ENCODE assay signal across 8 cellular contexts in the genomic region with DNA sequence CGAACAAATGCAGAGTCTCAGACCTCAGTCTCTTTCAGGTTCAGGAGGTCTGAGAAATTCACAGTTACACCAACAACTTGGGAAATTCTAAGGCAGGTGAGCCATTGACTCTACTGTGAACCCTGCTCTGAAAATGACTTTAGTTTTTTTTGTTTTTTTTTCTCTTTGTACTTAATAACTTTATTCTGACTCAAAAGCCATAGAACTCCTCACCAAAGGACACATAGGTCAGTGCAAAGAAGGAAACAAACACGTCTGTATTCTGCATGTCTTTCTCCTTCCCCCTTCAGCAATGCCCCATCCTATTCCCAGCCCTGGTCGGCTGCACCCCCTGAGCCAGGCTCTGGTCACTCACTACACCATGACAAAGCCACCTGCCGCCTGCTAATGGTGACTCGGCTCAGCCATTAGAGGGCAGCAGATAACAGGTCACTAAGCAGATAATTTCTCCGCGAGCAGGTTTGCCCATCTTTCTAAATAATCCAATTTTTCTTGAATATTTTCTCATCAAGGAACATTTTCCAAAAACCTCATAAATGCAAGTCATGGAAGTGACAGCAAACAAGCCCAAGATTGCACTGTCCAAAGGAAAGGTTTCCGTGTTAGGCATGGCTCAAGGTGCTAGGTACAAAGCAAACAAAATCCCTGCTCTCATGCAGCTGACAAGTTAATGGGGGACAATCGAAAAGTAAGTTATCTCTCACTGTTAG. TPM values are rescaled to one million over a fixed set of nuclear protein-coding genes. Genes with fewer than 3 reads are reported as not detected.
A peak's percentile ranks its signal among the peaks of the same experiment; 100 is the strongest.
DNase-seq lines count a peak whose midpoint lies in the region; ATAC-seq, FAIRE-seq and TF ChIP-seq lines count a peak whose summit lies in the region.

No MANE protein-coding gene starts in this region.

- DNase-seq in D721Med (ENCODE audit: insufficient read length, low spot score) (peak; percentile 28), NCI-H226 (peak; percentile 23), Right ventricle myocardium superior (peak; percentile 59), pons (ENCODE audit: low spot score) (peak; percentile 65), middle frontal gyrus (ENCODE audit: extremely low spot score, low spot score) (no peak)
- DNase-seq in activated T-cell treated with anti-CD3 and anti-CD28 coated beads, Interleukin-2, amount 50 U/mL, for 4 hours, result no peak

- H3K9me3 Mint-ChIP-seq in activated T-cell treated with anti-CD3 and anti-CD28 coated beads, Interleukin-2, amount 50 U/mL, for 4 hours, result no peaks in the 10 kb centered on the region

- peaks cover 16% of the 10 kb centered on the region for H3K27me3 Mint-ChIP-seq in activated T-cell treated with anti-CD3 and anti-CD28 coated beads, Interleukin-2, amount 50 U/mL, for 4 hours (ENCODE audit: low read depth)

- H3K36me3 Mint-ChIP-seq in activated T-cell treated with anti-CD3 and anti-CD28 coated beads, Interleukin-2, amount 50 U/mL, for 4 hours (ENCODE audit: insufficient read depth), result no peaks in the 10 kb centered on the region

- peak; percentile 94 for TF ChIP-seq CTCF in D721Med (IDR thresholded peaks at IDR 0.05; ENCODE audit: insufficient read depth, missing control alignments)

- no peak overlapping the region for H3K4me3 Mint-ChIP-seq in activated T-cell treated with anti-CD3 and anti-CD28 coated beads, Interleukin-2, amount 50 U/mL, for 4 hours

- ATAC-seq in GM19025 (IDR thresholded peaks at IDR 0.05; ENCODE audit: low read depth, unreplicated experiment) (peak; percentile 69), HG03108 (IDR thresholded peaks at IDR 0.05; ENCODE audit: unreplicated experiment) (peak; percentile 66), Right ventricle myocardium superior (ENCODE audit: poor library complexity) (peak; percentile 88)
- peak; percentile 58 to 62 for ATAC-seq in activated T-cell treated with anti-CD3 and anti-CD28 coated beads, Interleukin-2, amount 50 U/mL, for 4 hours

- peaks cover 11% of the 10 kb centered on the region for H3K4me1 Mint-ChIP-seq in activated T-cell treated with anti-CD3 and anti-CD28 coated beads, Interleukin-2, amount 50 U/mL, for 4 hours (ENCODE audit: low read depth)

- intact Hi-C loops in Right ventricle myocardium superior (cut with DNase I), result loop anchor here (5.0 kb wide), 2 partner anchors 205 to 260 kb away; no protein-coding TSS in a partner anchor

- FAIRE-seq in D721Med (lab: Jason Lieb, UNC), result no peak

RNA-seq across cellular contexts. Expression of a gene that starts 37.7 kb away (rescaled TPM):
- 1 to 10 TPM in 2 of 3 donors, under 1 TPM in 1; 0.92 to 1.3 (median 1.0) TPM for total RNA-seq in activated T-cell treated with anti-CD3 and anti-CD28 coated beads, Interleukin-2, amount 50 U/mL, for 4 hours
- total RNA-seq in Right ventricle myocardium superior, result not detected

Comparison
In these comparisons a context has a peak if more than half of its experiments do, and no peak if none do; other contexts are left out.
1. DNase-seq: peak in D721Med (single experiment), NCI-H226 (single experiment), Right ventricle myocardium superior (single experiment) and pons (single experiment); none in activated T-cell treated with anti-CD3 and anti-CD28 coated beads, Interleukin-2, amount 50 U/mL, for 4 hours (single experiment) and middle frontal gyrus (single experiment).
2. Peak in every context shown above with its lines, with median percentiles within 50 percentile points of each other: ATAC-seq.